ENCODE assay signal across 17 cellular contexts in genomic region chr11:95087171-95087570, GRCh38. TPM values are rescaled to one million over a fixed set of nuclear protein-coding genes. Genes with fewer than 3 reads are reported as not detected.
A peak's percentile ranks its signal among the peaks of the same experiment; 100 is the strongest.
DNase-seq lines count a peak whose midpoint lies in the region; ATAC-seq and TF ChIP-seq lines count a peak whose summit lies in the region.
"Had no signal": no experiment of that assay in that cellular context is flagged by ENCODE, and none has a peak within 500 bp of the region (broad histone marks: within the 10 kb centered on the region; RNA-seq: fewer than 3 reads in every experiment).

No MANE protein-coding gene starts in this region.

- no peaks in the 10 kb centered on the region for H4K20me1 ChIP-seq in GM23338 (replicated peaks; ENCODE audit: insufficient read depth)

- no peaks in the 10 kb centered on the region for H3K9me2 ChIP-seq in GM23338 (ENCODE audit: insufficient read depth)

- H2AFZ ChIP-seq in GM23338, result no peak overlapping the region

- H3K27me3 ChIP-seq in CD4-positive, alpha-beta T cell (ENCODE audit: control insufficient read depth, insufficient read depth, low read length), result no peaks in the 10 kb centered on the region
- H3K27me3 ChIP-seq in dorsolateral prefrontal cortex (no peaks in the 10 kb centered on the region), GM23338 (ENCODE audit: insufficient read depth) (peaks cover 33% of the 10 kb centered on the region)
- H3K27me3 ChIP-seq: BE2C had no signal

- H3F3A ChIP-seq in GM23338 (replicated peaks; ENCODE audit: low read depth), result peaks cover 4% of the 10 kb centered on the region; the same call in 1 of the 2 replicates

- no peaks in the 10 kb centered on the region for H3K79me2 ChIP-seq in GM23338 (replicated peaks; ENCODE audit: insufficient read depth)

- POLR2A ChIA-PET in activated naive CD8-positive, alpha-beta T cell treated with anti-CD3 and anti-CD28 coated beads, Interleukin-2, amount 10 ng/mL, durations not matched to agents 7 days and 5 days (lab: Charles Lee), result interaction anchor here (7.6 kb wide), 1 partner anchor 19 kb away, joined by 152 read pairs; the partner anchor contains the start of gene SRSF8
- POLR2A ChIA-PET in CD4-positive, alpha-beta T cell (lab: Charles Lee), result interaction anchor here (1.1 to 5.3 kb wide), 2 partner anchors 15 to 19 kb away, joined by 3 to 266 read pairs; partner anchors contain the start of gene SRSF8
- POLR2A ChIA-PET in WTC11 (lab: Charles Lee), result no interaction called here

- H3K27ac ChIP-seq in CD4-positive, alpha-beta T cell (ENCODE audit: low read depth, low read length), result no peak overlapping the region
- peak overlapping the region in 33 of 59 donors; percentile 1 to 100 (median 97) for H3K27ac ChIP-seq in dorsolateral prefrontal cortex
- H3K27ac ChIP-seq in GM23338 (ENCODE audit: low read depth), result no peak overlapping the region

- CTCF ChIA-PET in CD4-positive, alpha-beta T cell (lab: Charles Lee), result interaction anchor here (7.2 kb wide), 1 partner anchor 18 kb away, joined by 67 read pairs; the partner anchor contains the start of gene SRSF8
- CTCF ChIA-PET in WTC11 (lab: Charles Lee), result no interaction called here

- H3K36me3 Mint-ChIP-seq in activated naive CD8-positive, alpha-beta T cell treated with anti-CD3 and anti-CD28 coated beads, Interleukin-2, amount 10 ng/mL, durations not matched to agents 7 days and 5 days, result peaks cover 6% of the 10 kb centered on the region
- H3K36me3 Mint-ChIP-seq in activated naive CD8-positive, alpha-beta T cell treated with anti-CD3 and anti-CD28 coated beads for 36 hours, result peaks cover 9% of the 10 kb centered on the region
- H3K36me3 Mint-ChIP-seq in CD4-positive, alpha-beta T cell (ENCODE audit: low read depth), result peaks cover 5% of the 10 kb centered on the region
- H3K36me3 Mint-ChIP-seq in type B pancreatic cell (no peaks in the 10 kb centered on the region), GM23338 (ENCODE audit: low read depth) (no peaks in the 10 kb centered on the region; the same call in 2 of the 3 replicates), WTC11 (no peaks in the 10 kb centered on the region)
- H3K36me3 Mint-ChIP-seq: IgD-negative memory B cell had no signal

- ATAC-seq in activated naive CD8-positive, alpha-beta T cell treated with anti-CD3 and anti-CD28 coated beads, Interleukin-2, amount 10 ng/mL, durations not matched to agents 7 days and 5 days (ENCODE audit: low read depth), result no peak
- no peak for ATAC-seq in CD4-positive, alpha-beta T cell (ENCODE audit: poor library complexity)
- ATAC-seq in GM21786 (IDR thresholded peaks at IDR 0.05; ENCODE audit: unreplicated experiment) (no peak), GM23338 (no peak), WTC11 (no peak)
- ATAC-seq: HepG2 had no signal

- intact Hi-C loops in CD4-positive, alpha-beta T cell (cut with DNase I, micrococcal nuclease), result loop anchor here in 1 of 2 experiments (5.0 kb wide), 4 partner anchors 110 to 1305 kb away; partner anchors contain the start of gene JRKL
- intact Hi-C loops in dorsolateral prefrontal cortex (cut with DNase I), result loop anchor here (5.0 to 10.0 kb wide), 3 partner anchors 65 to 678 kb away; partner anchors contain the start of gene SESN3 (in 1 of the 2)

- no peak for TF ChIP-seq CTCF in CD4-positive, alpha-beta T cell (IDR thresholded peaks at IDR 0.05)
- TF ChIP-seq CTCF in dorsolateral prefrontal cortex (IDR thresholded peaks at IDR 0.05 in 54 of 56, conservative IDR thresholded peaks at IDR 0.05 in 2 of 56; ENCODE audit: low read depth in 1 of 56, partially characterized antibody in 56 of 56) (no peak), type B pancreatic cell (conservative IDR thresholded peaks at IDR 0.05) (no peak), GM23338 (conservative IDR thresholded peaks at IDR 0.05; ENCODE audit: low read depth in 2 of 2) (no peak), WTC11 (IDR thresholded peaks at IDR 0.05) (no peak)

- peak overlapping the region; percentile 44 for H3K27ac Mint-ChIP-seq in activated naive CD8-positive, alpha-beta T cell treated with anti-CD3 and anti-CD28 coated beads, Interleukin-2, amount 10 ng/mL, durations not matched to agents 7 days and 5 days
- no peak overlapping the region for H3K27ac Mint-ChIP-seq in activated naive CD8-positive, alpha-beta T cell treated with anti-CD3 and anti-CD28 coated beads for 36 hours
- H3K27ac Mint-ChIP-seq in CD4-positive, alpha-beta T cell, result peak overlapping the region; percentile 71
- H3K27ac Mint-ChIP-seq in type B pancreatic cell (no peak overlapping the region), GM23338 (no peak overlapping the region), WTC11 (no peak overlapping the region)
- H3K27ac Mint-ChIP-seq: CD14-positive monocyte, H9, IgD-negative memory B cell had no signal

- no peak overlapping the region for H3K4me2 ChIP-seq in GM23338

- H3K4me1 ChIP-seq in GM23338 (ENCODE audit: insufficient read depth), result peaks cover 12% of the 10 kb centered on the region

- peaks cover 36% of the 10 kb centered on the region for H3K4me1 Mint-ChIP-seq in activated naive CD8-positive, alpha-beta T cell treated with anti-CD3 and anti-CD28 coated beads, Interleukin-2, amount 10 ng/mL, durations not matched to agents 7 days and 5 days
- peaks cover 47% of the 10 kb centered on the region for H3K4me1 Mint-ChIP-seq in activated naive CD8-positive, alpha-beta T cell treated with anti-CD3 and anti-CD28 coated beads for 36 hours
- H3K4me1 Mint-ChIP-seq in CD4-positive, alpha-beta T cell (ENCODE audit: low read depth), result peaks cover 36% of the 10 kb centered on the region
- H3K4me1 Mint-ChIP-seq in type B pancreatic cell (ENCODE audit: unreplicated experiment) (peaks cover 21% of the 10 kb centered on the region), GM23338 (peaks cover 27% of the 10 kb centered on the region), WTC11 (peaks cover 23% of the 10 kb centered on the region)

- no peak for DNase-seq in activated naive CD8-positive, alpha-beta T cell treated with anti-CD3 and anti-CD28 coated beads, Interleukin-2, amount 10 ng/mL, durations not matched to agents 7 days and 5 days
- no peak for DNase-seq in activated naive CD8-positive, alpha-beta T cell treated with anti-CD3 and anti-CD28 coated beads for 36 hours
- no peak for DNase-seq in CD4-positive, alpha-beta T cell
- DNase-seq in dorsolateral prefrontal cortex (no peak), type B pancreatic cell (ENCODE audit: extremely low spot score, unreplicated experiment) (no peak), GM23338 (ENCODE audit: low spot score) (no peak), WTC11 (ENCODE audit: low spot score) (no peak)
- DNase-seq: BE2C, Caco-2, H9, KBM-7 had no signal

- no peaks in the 10 kb centered on the region for H3K9me3 ChIP-seq in CD4-positive, alpha-beta T cell (ENCODE audit: control insufficient read depth, low read length)
- H3K9me3 ChIP-seq: BE2C, Caco-2 had no signal

- no peaks in the 10 kb centered on the region for H3K27me3 Mint-ChIP-seq in activated naive CD8-positive, alpha-beta T cell treated with anti-CD3 and anti-CD28 coated beads, Interleukin-2, amount 10 ng/mL, durations not matched to agents 7 days and 5 days
- H3K27me3 Mint-ChIP-seq in activated naive CD8-positive, alpha-beta T cell treated with anti-CD3 and anti-CD28 coated beads for 36 hours, result peaks cover 2% of the 10 kb centered on the region
- H3K27me3 Mint-ChIP-seq in CD4-positive, alpha-beta T cell, result peaks cover 7% of the 10 kb centered on the region
- H3K27me3 Mint-ChIP-seq in type B pancreatic cell, result peaks cover 28% of the 10 kb centered on the region
- H3K27me3 Mint-ChIP-seq in GM23338 (ENCODE audit: insufficient read depth, low read depth, poor library complexity), result peaks cover 17% of the 10 kb centered on the region
- peaks cover 63% of the 10 kb centered on the region for H3K27me3 Mint-ChIP-seq in WTC11 (ENCODE audit: low read depth)
- H3K27me3 Mint-ChIP-seq: IgD-negative memory B cell had no signal

- H3K36me3 ChIP-seq in GM23338 (ENCODE audit: insufficient read depth), result no peaks in the 10 kb centered on the region
- H3K36me3 ChIP-seq: BE2C had no signal

- H3K4me3 ChIP-seq in dorsolateral prefrontal cortex (no peak overlapping the region), GM23338 (no peak overlapping the region)

- H3K4me3 Mint-ChIP-seq in activated naive CD8-positive, alpha-beta T cell treated with anti-CD3 and anti-CD28 coated beads, Interleukin-2, amount 10 ng/mL, durations not matched to agents 7 days and 5 days, result no peak overlapping the region
- H3K4me3 Mint-ChIP-seq in activated naive CD8-positive, alpha-beta T cell treated with anti-CD3 and anti-CD28 coated beads for 36 hours, result no peak overlapping the region
- H3K4me3 Mint-ChIP-seq in CD4-positive, alpha-beta T cell, result peak overlapping the region; percentile 60
- H3K4me3 Mint-ChIP-seq in type B pancreatic cell (peak overlapping the region; percentile 46), GM23338 (no peak overlapping the region), WTC11 (no peak overlapping the region)
- H3K4me3 Mint-ChIP-seq: CD14-positive monocyte, H9 had no signal

- H3K9me3 Mint-ChIP-seq in activated naive CD8-positive, alpha-beta T cell treated with anti-CD3 and anti-CD28 coated beads, Interleukin-2, amount 10 ng/mL, durations not matched to agents 7 days and 5 days, result no peaks in the 10 kb centered on the region
- no peaks in the 10 kb centered on the region for H3K9me3 Mint-ChIP-seq in activated naive CD8-positive, alpha-beta T cell treated with anti-CD3 and anti-CD28 coated beads for 36 hours
- no peaks in the 10 kb centered on the region for H3K9me3 Mint-ChIP-seq in CD4-positive, alpha-beta T cell
- H3K9me3 Mint-ChIP-seq in type B pancreatic cell (no peaks in the 10 kb centered on the region), GM23338 (no peaks in the 10 kb centered on the region), WTC11 (no peaks in the 10 kb centered on the region)
- H3K9me3 Mint-ChIP-seq: H9, IgD-negative memory B cell had no signal

RNA-seq across cellular contexts. Expression of gene ENDOD1, which starts 2.5 kb away (rescaled TPM):
- total RNA-seq in activated naive CD8-positive, alpha-beta T cell treated with anti-CD3 and anti-CD28 coated beads, Interleukin-2, amount 10 ng/mL, durations not matched to agents 7 days and 5 days, result 10 to 100 TPM; 23.8 TPM
- 10 to 100 TPM; 21.5 to 22.1 TPM for total RNA-seq in activated naive CD8-positive, alpha-beta T cell treated with anti-CD3 and anti-CD28 coated beads for 36 hours
- total RNA-seq in CD4-positive, alpha-beta T cell, result 1 to 10 TPM; 3.8 to 4.4 TPM
- total RNA-seq in dorsolateral prefrontal cortex (100 to 1,000 TPM in 11 of 120 experiments, 10 to 100 TPM in 109; 49.1 to 144 (median 71.1) TPM), type B pancreatic cell (ENCODE audit: low replicate concordance) (12.0 and 23.6 TPM in 2 replicates), WTC11 (2021) (2.6 to 3.3 TPM (median 3.2 TPM) in 3 replicates)
- 4.0 and 4.4 TPM in 2 replicates for total RNA-seq in GM23338 (2014; rRNA removed; shearing (Covaris generic))
- polyA plus RNA-seq in GM23338 (2016; fragmentation: Nextera tagmentation; extraction: Ambion mirVana), result 0.76 and 1.1 TPM in 2 replicates

RNA-seq across cellular contexts. Expression of gene SRSF8, which starts 20.5 kb away (rescaled TPM):
- total RNA-seq in activated naive CD8-positive, alpha-beta T cell treated with anti-CD3 and anti-CD28 coated beads, Interleukin-2, amount 10 ng/mL, durations not matched to agents 7 days and 5 days, result 10 to 100 TPM; 45.1 to 55.8 TPM
- 10 to 100 TPM; 46.6 to 47.0 TPM for total RNA-seq in activated naive CD8-positive, alpha-beta T cell treated with anti-CD3 and anti-CD28 coated beads for 36 hours
- 10 to 100 TPM; 67.2 to 67.9 TPM for total RNA-seq in CD4-positive, alpha-beta T cell
- 10 to 100 TPM; 28.1 to 69.4 (median 48.2) TPM for total RNA-seq in dorsolateral prefrontal cortex
- total RNA-seq in type B pancreatic cell (ENCODE audit: low replicate concordance), result 43.7 and 68.9 TPM in 2 replicates
- 11.0 and 12.6 TPM in 2 replicates for total RNA-seq in GM23338 (2014; rRNA removed; shearing (Covaris generic))
- polyA plus RNA-seq in GM23338 (2016; fragmentation: Nextera tagmentation; extraction: Ambion mirVana), result 18.2 and 19.9 TPM in 2 replicates
- total RNA-seq in WTC11 (2021), result 20.9 to 23.0 TPM (median 20.9 TPM) in 3 replicates

RNA-seq across cellular contexts. Expression of gene KDM4F, which starts 37.9 kb away (rescaled TPM):
- not detected for total RNA-seq in activated naive CD8-positive, alpha-beta T cell treated with anti-CD3 and anti-CD28 coated beads, Interleukin-2, amount 10 ng/mL, durations not matched to agents 7 days and 5 days
- total RNA-seq in activated naive CD8-positive, alpha-beta T cell treated with anti-CD3 and anti-CD28 coated beads for 36 hours, result not detected
- not detected for total RNA-seq in CD4-positive, alpha-beta T cell
- total RNA-seq in dorsolateral prefrontal cortex (not detected), type B pancreatic cell (ENCODE audit: low replicate concordance) (not detected in 2 replicates), WTC11 (2021) (not detected in 3 replicates)
- total RNA-seq in GM23338 (2014; rRNA removed; shearing (Covaris generic)), result not detected in 2 replicates
- polyA plus RNA-seq in GM23338 (2016; fragmentation: Nextera tagmentation; extraction: Ambion mirVana), result not detected in 2 replicates
- total RNA-seq: A172, Caco-2, H1, H9, HepG2 had no signal
- polyA plus RNA-seq: CD14-positive monocyte, H1, HepG2, IgD-negative memory B cell had no signal

Comparison
In these comparisons a context has a peak if more than half of its experiments do, and no peak if none do; other contexts are left out.
1. H3K27ac Mint-ChIP-seq: peak in activated naive CD8-positive, alpha-beta T cell treated with anti-CD3 and anti-CD28 coated beads, Interleukin-2, amount 10 ng/mL, durations not matched to agents 7 days and 5 days (single experiment) and CD4-positive, alpha-beta T cell (single experiment); none in activated naive CD8-positive, alpha-beta T cell treated with anti-CD3 and anti-CD28 coated beads for 36 hours (single experiment), type B pancreatic cell (single experiment), GM23338 (single experiment) and WTC11 (single experiment).
2. H3K4me3 Mint-ChIP-seq: peak in CD4-positive, alpha-beta T cell (single experiment) and type B pancreatic cell (single experiment); none in activated naive CD8-positive, alpha-beta T cell treated with anti-CD3 and anti-CD28 coated beads, Interleukin-2, amount 10 ng/mL, durations not matched to agents 7 days and 5 days (single experiment), activated naive CD8-positive, alpha-beta T cell treated with anti-CD3 and anti-CD28 coated beads for 36 hours (single experiment), GM23338 (single experiment) and WTC11 (single experiment).
3. H3K27ac ChIP-seq: peak in dorsolateral prefrontal cortex (33 of 59); none in CD4-positive, alpha-beta T cell (single experiment) and GM23338 (single experiment).